ENCODE assay signal across 3 cellular contexts in genomic region chr4:153542835-153543234, GRCh38.
TF ChIP-seq lines count a peak whose summit lies in the region.

No MANE protein-coding gene starts in this region.

TF ChIP-seq in HCT116, 20 proteins besides CTCF, POLR2A, EP300 and RAD21:
- TF ChIP-seq ATF3 (IDR thresholded peaks at IDR 0.05) (no peak), EGR1 (IDR thresholded peaks at IDR 0.05; ENCODE audit: low read depth) (no peak), ZFX (IDR thresholded peaks at IDR 0.05) (no peak), POLR2AphosphoS5 (IDR thresholded peaks at IDR 0.05; ENCODE audit: low read depth, low read length) (no peak), FOSL1 (IDR thresholded peaks at IDR 0.05; ENCODE audit: low read depth) (no peak)

TF ChIP-seq in GM12878, 131 proteins besides CTCF, POLR2A, EP300 and RAD21:
- no peak for TF ChIP-seq PBX3 (IDR thresholded peaks at IDR 0.05; ENCODE audit: insufficient replicate concordance, low read depth, low read length)

TF ChIP-seq in neural cell, 6 proteins besides CTCF, POLR2A, EP300 and RAD21:
- no peak for TF ChIP-seq EZH2 (IDR thresholded peaks at IDR 0.05; ENCODE audit: borderline replicate concordance, insufficient read depth, low read length, poor library complexity, severe bottlenecking)
- no peak for TF ChIP-seq TAF1 (IDR thresholded peaks at IDR 0.05; ENCODE audit: low read depth)
- TF ChIP-seq REST (IDR thresholded peaks at IDR 0.05; ENCODE audit: borderline replicate concordance): no peak
- TF ChIP-seq MXI1 (conservative IDR thresholded peaks at IDR 0.05; ENCODE audit: poor library complexity, severe bottlenecking): no peak
- no peak for TF ChIP-seq SMC3 (conservative IDR thresholded peaks at IDR 0.05; ENCODE audit: poor library complexity)
- no peak for TF ChIP-seq POLR2AphosphoS5 (IDR thresholded peaks at IDR 0.05)
